ENCODE assay signal across 1 cellular context in the genomic region with DNA sequence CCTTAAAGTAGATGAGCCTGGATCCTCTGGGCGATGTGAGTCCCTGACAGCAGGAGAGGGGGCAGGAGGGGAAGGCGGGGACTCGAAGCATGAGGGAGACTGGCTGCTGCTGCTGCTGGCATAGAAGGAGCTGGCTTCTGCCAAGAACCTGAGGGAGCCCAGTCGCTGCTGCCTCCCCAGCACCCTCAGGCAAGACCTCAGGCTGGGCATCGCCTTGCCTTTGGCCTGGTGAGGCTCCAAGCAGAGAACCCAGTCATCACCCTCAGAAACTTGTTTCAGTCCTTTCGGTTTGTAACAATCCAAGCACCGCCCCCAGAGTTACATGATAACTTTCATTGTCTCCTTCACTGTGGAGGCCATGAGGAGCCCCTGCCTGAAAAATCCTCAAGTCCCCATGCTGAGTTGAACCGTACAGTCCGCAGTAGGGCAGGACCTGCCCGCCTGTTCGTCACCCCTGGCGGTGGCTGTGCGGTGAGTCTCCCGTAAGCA.
TF ChIP-seq lines count a peak whose summit lies in the region.

No MANE protein-coding gene starts in this region.

TF ChIP-seq in WTC11, 78 proteins besides CTCF, POLR2A, EP300 and RAD21 (continued from another document):
- TF ChIP-seq, protein P1, sequence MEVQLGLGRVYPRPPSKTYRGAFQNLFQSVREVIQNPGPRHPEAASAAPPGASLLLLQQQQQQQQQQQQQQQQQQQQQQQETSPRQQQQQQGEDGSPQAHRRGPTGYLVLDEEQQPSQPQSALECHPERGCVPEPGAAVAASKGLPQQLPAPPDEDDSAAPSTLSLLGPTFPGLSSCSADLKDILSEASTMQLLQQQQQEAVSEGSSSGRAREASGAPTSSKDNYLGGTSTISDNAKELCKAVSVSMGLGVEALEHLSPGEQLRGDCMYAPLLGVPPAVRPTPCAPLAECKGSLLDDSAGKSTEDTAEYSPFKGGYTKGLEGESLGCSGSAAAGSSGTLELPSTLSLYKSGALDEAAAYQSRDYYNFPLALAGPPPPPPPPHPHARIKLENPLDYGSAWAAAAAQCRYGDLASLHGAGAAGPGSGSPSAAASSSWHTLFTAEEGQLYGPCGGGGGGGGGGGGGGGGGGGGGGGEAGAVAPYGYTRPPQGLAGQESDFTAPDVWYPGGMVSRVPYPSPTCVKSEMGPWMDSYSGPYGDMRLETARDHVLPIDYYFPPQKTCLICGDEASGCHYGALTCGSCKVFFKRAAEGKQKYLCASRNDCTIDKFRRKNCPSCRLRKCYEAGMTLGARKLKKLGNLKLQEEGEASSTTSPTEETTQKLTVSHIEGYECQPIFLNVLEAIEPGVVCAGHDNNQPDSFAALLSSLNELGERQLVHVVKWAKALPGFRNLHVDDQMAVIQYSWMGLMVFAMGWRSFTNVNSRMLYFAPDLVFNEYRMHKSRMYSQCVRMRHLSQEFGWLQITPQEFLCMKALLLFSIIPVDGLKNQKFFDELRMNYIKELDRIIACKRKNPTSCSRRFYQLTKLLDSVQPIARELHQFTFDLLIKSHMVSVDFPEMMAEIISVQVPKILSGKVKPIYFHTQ (CRISPR knock-in tag; IDR thresholded peaks at IDR 0.05), result no peak
- TF ChIP-seq, protein P2, sequence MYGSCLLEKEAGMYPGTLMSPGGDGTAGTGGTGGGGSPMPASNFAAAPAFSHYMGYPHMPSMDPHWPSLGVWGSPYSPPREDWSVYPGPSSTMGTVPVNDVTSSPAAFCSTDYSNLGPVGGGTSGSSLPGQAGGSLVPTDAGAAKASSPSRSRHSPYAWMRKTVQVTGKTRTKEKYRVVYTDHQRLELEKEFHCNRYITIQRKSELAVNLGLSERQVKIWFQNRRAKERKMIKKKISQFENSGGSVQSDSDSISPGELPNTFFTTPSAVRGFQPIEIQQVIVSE (CRISPR knock-in tag; IDR thresholded peaks at IDR 0.05; ENCODE audit: borderline replicate concordance), result no peak
- TF ChIP-seq GRHL2 (CRISPR knock-in tag; IDR thresholded peaks at IDR 0.05; ENCODE audit: insufficient replicate concordance, severe bottlenecking) (no peak), NFATC4 (CRISPR knock-in tag; IDR thresholded peaks at IDR 0.05) (no peak), ZNF317 (CRISPR knock-in tag; IDR thresholded peaks at IDR 0.05; ENCODE audit: borderline replicate concordance, low read depth) (no peak), ZBTB43 (CRISPR knock-in tag; IDR thresholded peaks at IDR 0.05) (no peak), NR2C2 (CRISPR knock-in tag; IDR thresholded peaks at IDR 0.05) (no peak), CBFB (CRISPR knock-in tag; IDR thresholded peaks at IDR 0.05; ENCODE audit: low read depth) (no peak)
- TF ChIP-seq, protein P3, sequence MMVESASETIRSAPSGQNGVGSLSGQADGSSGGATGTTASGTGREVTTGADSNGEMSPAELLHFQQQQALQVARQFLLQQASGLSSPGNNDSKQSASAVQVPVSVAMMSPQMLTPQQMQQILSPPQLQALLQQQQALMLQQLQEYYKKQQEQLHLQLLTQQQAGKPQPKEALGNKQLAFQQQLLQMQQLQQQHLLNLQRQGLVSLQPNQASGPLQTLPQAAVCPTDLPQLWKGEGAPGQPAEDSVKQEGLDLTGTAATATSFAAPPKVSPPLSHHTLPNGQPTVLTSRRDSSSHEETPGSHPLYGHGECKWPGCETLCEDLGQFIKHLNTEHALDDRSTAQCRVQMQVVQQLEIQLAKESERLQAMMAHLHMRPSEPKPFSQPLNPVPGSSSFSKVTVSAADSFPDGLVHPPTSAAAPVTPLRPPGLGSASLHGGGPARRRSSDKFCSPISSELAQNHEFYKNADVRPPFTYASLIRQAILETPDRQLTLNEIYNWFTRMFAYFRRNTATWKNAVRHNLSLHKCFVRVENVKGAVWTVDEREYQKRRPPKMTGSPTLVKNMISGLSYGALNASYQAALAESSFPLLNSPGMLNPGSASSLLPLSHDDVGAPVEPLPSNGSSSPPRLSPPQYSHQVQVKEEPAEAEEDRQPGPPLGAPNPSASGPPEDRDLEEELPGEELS (CRISPR knock-in tag; IDR thresholded peaks at IDR 0.05), result no peak
